33 cellular contexts compared by ENCODE assay signal in the genomic region with DNA sequence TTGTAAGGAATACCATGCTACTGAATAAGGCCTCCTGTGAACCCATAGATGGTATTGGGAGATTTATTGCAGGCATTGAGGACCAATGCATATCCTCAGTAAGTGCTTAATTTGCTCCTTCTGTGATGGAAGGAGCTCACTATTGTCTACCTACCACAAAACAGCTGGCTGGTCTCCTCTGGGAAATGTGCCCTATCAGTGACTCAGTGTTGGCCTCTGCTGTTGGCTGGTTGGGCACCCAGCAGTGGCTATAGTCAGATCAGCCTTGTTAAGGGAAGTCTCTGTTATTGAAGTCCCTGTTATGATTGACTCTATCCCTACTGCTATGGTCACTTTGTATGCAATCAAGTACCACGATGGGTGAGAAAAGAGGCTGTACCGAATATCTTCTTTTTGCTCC.
"Had no signal": no experiment of that assay in that cellular context is flagged by ENCODE, and none has a peak within 500 bp of the region (broad histone marks: within the 10 kb centered on the region; RNA-seq: fewer than 3 reads in every experiment).

No MANE protein-coding gene starts in this region.

- ATAC-seq: gastrocnemius medialis, left cardiac atrium, left ventricle myocardium superior, sciatic nerve, upper lobe of right lung had no signal

- H3K27ac ChIP-seq: ascending aorta, brain microvascular endothelial cell, epithelial cell of prostate, esophagus squamous epithelium, gastrocnemius medialis, neutrophil, suprapubic skin, tibial artery, upper lobe of right lung, VCaP had no signal

- H3K4me1 Mint-ChIP-seq: activated naive CD8-positive, alpha-beta T cell treated with anti-CD3 and anti-CD28 coated beads for 36 hours; naive B cell; nephron progenitor cell had no signal

- H3K4me1 ChIP-seq: ascending aorta, esophagus squamous epithelium, gastrocnemius medialis, suprapubic skin, tibial artery, upper lobe of right lung had no signal

- H3K27me3 ChIP-seq: ascending aorta, brain microvascular endothelial cell, esophagus squamous epithelium, gastrocnemius medialis, neutrophil, suprapubic skin, tibial artery, upper lobe of right lung had no signal

- H3K36me3 ChIP-seq: ascending aorta, brain microvascular endothelial cell, esophagus squamous epithelium, gastrocnemius medialis, neutrophil, suprapubic skin, tibial artery, upper lobe of right lung had no signal

- H3K9me3 ChIP-seq: ascending aorta, esophagus squamous epithelium, gastrocnemius medialis, neutrophil, suprapubic skin, tibial artery, upper lobe of right lung had no signal

- H3K27me3 Mint-ChIP-seq: activated naive CD8-positive, alpha-beta T cell treated with anti-CD3 and anti-CD28 coated beads for 36 hours; progenitor cell of endocrine pancreas had no signal

- DNase-seq: activated CD4-positive, alpha-beta T cell treated with anti-CD3 and anti-CD28 coated beads for 48 hours; activated CD4-positive, alpha-beta T cell treated with anti-CD3 and anti-CD28 coated beads, Interleukin-2, amount 50 U/mL, for 48 hours; activated CD8-positive, alpha-beta memory T cell treated with anti-CD3 and anti-CD28 coated beads for 24 hours; activated effector memory CD4-positive, alpha-beta T cell treated with Interleukin-2 at 50 U/mL for 16 hours; activated naive CD4-positive, alpha-beta T cell treated with Interleukin-2 at 50 U/mL for 16 hours; activated naive CD8-positive, alpha-beta T cell treated with anti-CD3 and anti-CD28 coated beads for 36 hours; brain microvascular endothelial cell; central memory CD4-positive, alpha-beta T cell; dermis blood vessel endothelial cell; effector CD8-positive, alpha-beta T cell; esophagus squamous epithelium; gastrocnemius medialis; glutamatergic neuron; islet precursor cell; left cardiac atrium; left ventricle myocardium superior; naive B cell; nephron progenitor cell; retina; stimulated activated CD4-positive, alpha-beta T cell treated with anti-CD3 and anti-CD28 coated beads, Interleukin-2, amount 100 ng/mL, for 24 hours; stimulated activated naive CD4-positive, alpha-beta T cell; T-helper 9 cell; tibial artery; upper lobe of right lung had no signal

- H3K4me3 Mint-ChIP-seq: activated naive CD8-positive, alpha-beta T cell treated with anti-CD3 and anti-CD28 coated beads for 36 hours; naive B cell; nephron progenitor cell; T-helper 1 cell treated with Interleukin-12 subunit alpha and Interleukin-12 subunit beta and Interleukin-4 antibody, amounts not matched to agents 30 μg/mL and 1 μg/mL, for 36 hours had no signal

- H3K4me3 ChIP-seq: ascending aorta, esophagus squamous epithelium, gastrocnemius medialis, smooth muscle cell, suprapubic skin, tibial artery, upper lobe of right lung had no signal

- H3K9me3 Mint-ChIP-seq: nephron progenitor cell; T-helper 1 cell treated with Interleukin-12 subunit alpha and Interleukin-12 subunit beta and Interleukin-4 antibody, amounts not matched to agents 30 μg/mL and 1 μg/mL, for 36 hours had no signal

- H3K36me3 Mint-ChIP-seq: activated naive CD8-positive, alpha-beta T cell treated with anti-CD3 and anti-CD28 coated beads for 36 hours had no signal

- H3K27ac Mint-ChIP-seq: activated naive CD8-positive, alpha-beta T cell treated with anti-CD3 and anti-CD28 coated beads for 36 hours; naive B cell; nephron progenitor cell; progenitor cell of endocrine pancreas; T-helper 1 cell treated with Interleukin-12 subunit alpha and Interleukin-12 subunit beta and Interleukin-4 antibody, amounts not matched to agents 30 μg/mL and 1 μg/mL, for 36 hours had no signal
